1 cellular context compared by ENCODE assay signal in genomic region chr12:26238341-26239126, GRCh38.
TF ChIP-seq lines count a peak whose summit lies in the region.

No MANE protein-coding gene starts in this region.

TF ChIP-seq in Ishikawa, 13 proteins besides CTCF, POLR2A, EP300 and RAD21 (continued from another document):
- no peak; the same call in 1 of the 2 replicates for TF ChIP-seq TAF1 (IDR thresholded peaks at IDR 0.05; ENCODE audit: low read depth)
- TF ChIP-seq MAX (IDR thresholded peaks at IDR 0.05), result no peak
- no peak for TF ChIP-seq TCF12 (IDR thresholded peaks at IDR 0.05; ENCODE audit: low read depth)
- TF ChIP-seq NFIC (IDR thresholded peaks at IDR 0.05), result no peak
- no peak for TF ChIP-seq EGR1 (IDR thresholded peaks at IDR 0.05)
- TF ChIP-seq YY1 (IDR thresholded peaks at IDR 0.05; ENCODE audit: low read depth), result no peak
- no peak for TF ChIP-seq ZBTB7A (IDR thresholded peaks at IDR 0.05; ENCODE audit: low read depth)
- TF ChIP-seq CEBPB (IDR thresholded peaks at IDR 0.05), result no peak
- TF ChIP-seq, protein P1, sequence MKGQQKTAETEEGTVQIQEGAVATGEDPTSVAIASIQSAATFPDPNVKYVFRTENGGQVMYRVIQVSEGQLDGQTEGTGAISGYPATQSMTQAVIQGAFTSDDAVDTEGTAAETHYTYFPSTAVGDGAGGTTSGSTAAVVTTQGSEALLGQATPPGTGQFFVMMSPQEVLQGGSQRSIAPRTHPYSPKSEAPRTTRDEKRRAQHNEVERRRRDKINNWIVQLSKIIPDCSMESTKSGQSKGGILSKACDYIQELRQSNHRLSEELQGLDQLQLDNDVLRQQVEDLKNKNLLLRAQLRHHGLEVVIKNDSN (IDR thresholded peaks at IDR 0.05), result no peak
- TF ChIP-seq CREB1 (IDR thresholded peaks at IDR 0.05; ENCODE audit: low read depth), result no peak
